Comparison of ENCODE assay signal across 8 cellular contexts in the genomic region with DNA sequence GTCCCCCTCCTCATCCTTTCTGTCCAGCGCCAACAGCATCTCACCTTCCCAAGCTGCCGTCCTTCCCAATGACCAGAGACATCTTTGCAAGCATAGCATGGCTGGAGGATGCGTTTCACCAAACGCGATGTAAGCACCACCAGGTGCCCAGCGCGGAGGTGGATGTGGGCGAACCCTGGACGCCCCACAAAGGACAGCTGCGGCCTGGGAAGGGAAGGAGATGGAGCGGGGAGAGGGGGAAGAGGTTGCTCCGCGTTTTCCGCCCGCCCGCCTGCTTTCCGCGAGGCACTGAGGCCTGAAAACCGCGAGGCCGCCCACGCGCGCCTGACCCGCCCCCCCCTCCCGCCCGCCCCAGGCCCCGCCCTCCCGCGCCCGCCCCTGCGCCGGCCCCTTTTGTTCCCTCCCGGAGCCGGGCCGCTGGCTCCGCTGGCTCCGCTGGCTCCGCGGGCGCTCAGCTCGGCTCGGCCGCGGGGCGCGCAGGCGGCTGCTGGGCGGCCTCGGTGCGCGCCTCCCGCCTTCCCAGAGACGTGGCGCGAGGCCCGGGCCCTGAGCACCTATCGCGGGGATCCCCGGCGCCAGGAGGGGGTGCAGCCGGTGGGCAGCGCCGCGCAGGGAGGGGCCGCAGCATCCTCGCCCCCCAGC. TPM values are rescaled to one million over a fixed set of nuclear protein-coding genes. Genes with fewer than 3 reads are reported as not detected.
A peak's percentile ranks its signal among the peaks of the same experiment; 100 is the strongest.
DNase-seq lines count a peak whose midpoint lies in the region; ATAC-seq and TF ChIP-seq lines count a peak whose summit lies in the region.

Gene CLIP2, plus strand, starts transcription at position 390 of the 642 bp plus-strand sequence. CDS start 28,140 bp downstream, outside the sequence.

- H3K9me2 ChIP-seq in OCI-LY7 (ENCODE audit: insufficient read depth, low read length): no peaks in the 10 kb centered on the region

- H3K36me3 Mint-ChIP-seq in activated T-cell treated with anti-CD3 and anti-CD28 coated beads, Interleukin-2, amount 50 U/mL, for 24 hours (ENCODE audit: low read depth): no peaks in the 10 kb centered on the region

- TF ChIP-seq CTCF in OCI-LY7 (conservative IDR thresholded peaks at IDR 0.05; ENCODE audit: low read length): no peak

- H3K9me3 ChIP-seq in OCI-LY7 (ENCODE audit: low read length) (no peaks in the 10 kb centered on the region), esophagus (ENCODE audit: control insufficient read depth in 2 of 2, insufficient read depth in 1 of 2, low read depth in 1 of 2, low read length in 1 of 2) (no peaks in the 10 kb centered on the region), mucosa of rectum (ENCODE audit: control insufficient read depth in 2 of 2, low read length in 2 of 2) (no peaks in the 10 kb centered on the region)

- no peaks in the 10 kb centered on the region for H4K20me1 ChIP-seq in OCI-LY7 (ENCODE audit: insufficient read depth, low read length)

- H3K27ac ChIP-seq in OCI-LY7 (ENCODE audit: low read depth, low read length, poor library complexity, severe bottlenecking) (no peak within 1 kb of the TSS), esophagus (ENCODE audit: low read depth in 2 of 2, low read length in 1 of 2) (peak within 1 kb of the TSS; percentile 40 to 65), mucosa of rectum (ENCODE audit: low read depth in 2 of 2, low read length in 2 of 2) (peak within 1 kb of the TSS; percentile 90 to 92)

- H3K27me3 ChIP-seq in esophagus (ENCODE audit: control insufficient read depth in 1 of 2, insufficient read depth in 2 of 2, low read length in 2 of 2): no peaks in the 10 kb centered on the region
- no peaks in the 10 kb centered on the region for H3K27me3 ChIP-seq in mucosa of rectum (ENCODE audit: control insufficient read depth in 2 of 2, insufficient read depth in 2 of 2, low read length in 2 of 2)

- peak; percentile 60 for DNase-seq in SIG-M5 treated with dmso at 0.1 percent for 504 hours (lab: John Stamatoyannopoulos, UW; ENCODE audit: unreplicated experiment)
- DNase-seq in SIG-M5 (lab: John Stamatoyannopoulos, UW): no peak
- DNase-seq in OCI-LY7 (ENCODE audit: low spot score): peak; percentile 83
- peak; percentile 90 for DNase-seq in activated T-cell treated with anti-CD3 and anti-CD28 coated beads, Interleukin-2, amount 50 U/mL, for 24 hours
- peak; percentile 54 to 64 for DNase-seq in stimulated activated CD8-positive, alpha-beta memory T cell treated with anti-CD3 and anti-CD28 coated beads, Interleukin-4, amount 100 ng/mL, for 1 hour (ENCODE audit: low read depth in 2 of 2, low spot score in 1 of 2)

- H3K4me1 ChIP-seq in OCI-LY7 (ENCODE audit: insufficient read depth, low read length, poor library complexity, severe bottlenecking) (peaks cover 38% of the 10 kb centered on the region), esophagus (ENCODE audit: control insufficient read depth in 2 of 2, insufficient read depth in 2 of 2, low read length in 1 of 2) (peaks cover 0 to 15% of the 10 kb centered on the region in 2 donors), mucosa of rectum (ENCODE audit: control insufficient read depth in 2 of 2, insufficient read depth in 2 of 2, low read length in 2 of 2) (peaks cover 65 to 78% of the 10 kb centered on the region in 2 donors)

- peak; percentile 52 for ATAC-seq in HG03521 (IDR thresholded peaks at IDR 0.05; ENCODE audit: unreplicated experiment)

- CTCF ChIA-PET in OCI-LY7 (lab: Charles Lee; ENCODE audit: unreplicated experiment): no interaction called here

- peak within 1 kb of the TSS; percentile 71 for H3K27ac Mint-ChIP-seq in activated T-cell treated with anti-CD3 and anti-CD28 coated beads, Interleukin-2, amount 50 U/mL, for 24 hours

- 1% methylated on average over 47 to 66 of the region's 67 CpGs for WGBS in esophagus, 2 donors

- H3K27me3 Mint-ChIP-seq in activated T-cell treated with anti-CD3 and anti-CD28 coated beads, Interleukin-2, amount 50 U/mL, for 24 hours: peaks cover 27% of the 10 kb centered on the region

- H3K9me3 Mint-ChIP-seq in activated T-cell treated with anti-CD3 and anti-CD28 coated beads, Interleukin-2, amount 50 U/mL, for 24 hours: no peaks in the 10 kb centered on the region

- H3K79me2 ChIP-seq in OCI-LY7 (ENCODE audit: insufficient read depth, low read depth, low read length): no peaks in the 10 kb centered on the region

- no TSS peak for BruUV-seq in OCI-LY7 (replicated peaks; lab: Mats Ljungman, UMichigan)

- peak within 1 kb of the TSS; percentile 73 for H3K4me3 Mint-ChIP-seq in activated T-cell treated with anti-CD3 and anti-CD28 coated beads, Interleukin-2, amount 50 U/mL, for 24 hours

- peak within 1 kb of the TSS; percentile 83 to 94 for H3K9ac ChIP-seq in mucosa of rectum (ENCODE audit: low read depth in 1 of 2, low read length in 2 of 2)

- peak within 1 kb of the TSS; percentile 94 for H2AFZ ChIP-seq in OCI-LY7 (ENCODE audit: low read length)

- peak within 1 kb of the TSS; percentile 74 for H3K4me3 ChIP-seq in OCI-LY7 (ENCODE audit: low read depth, low read length, poor library complexity, severe bottlenecking)
- H3K4me3 ChIP-seq in esophagus (ENCODE audit: low read depth in 1 of 2, low read length in 2 of 2): peak within 1 kb of the TSS; percentile 70
- peak within 1 kb of the TSS; percentile 83 to 84 for H3K4me3 ChIP-seq in mucosa of rectum (ENCODE audit: low read length in 2 of 2)

- intact Hi-C loops in OCI-LY7 (cut with micrococcal nuclease; ENCODE audit: unreplicated experiment): loop anchor here (1.0 kb wide), 1 partner anchor 19 kb away; no protein-coding TSS in a partner anchor

- peaks cover 12% of the 10 kb centered on the region for H3K4me1 Mint-ChIP-seq in activated T-cell treated with anti-CD3 and anti-CD28 coated beads, Interleukin-2, amount 50 U/mL, for 24 hours (ENCODE audit: low read depth)

- H3K36me3 ChIP-seq in OCI-LY7 (ENCODE audit: insufficient read depth, low read length): no peaks in the 10 kb centered on the region
- H3K36me3 ChIP-seq in esophagus (ENCODE audit: control insufficient read depth in 2 of 2, insufficient read depth in 2 of 2, low read length in 1 of 2): no peaks in the 10 kb centered on the region
- H3K36me3 ChIP-seq in mucosa of rectum (ENCODE audit: control insufficient read depth in 2 of 2, insufficient read depth in 2 of 2, low read length in 2 of 2): no peaks in the 10 kb centered on the region

- POLR2A ChIA-PET in OCI-LY7 (lab: Charles Lee): interaction anchor here (0.6 to 1.7 kb wide), 3 partner anchors 18 to 116 kb away, joined by 3 to 8 read pairs (median 5); no protein-coding TSS in a partner anchor

- H3K4me2 ChIP-seq in OCI-LY7 (ENCODE audit: low read length): peak within 1 kb of the TSS; percentile 95

RNA-seq across cellular contexts. Expression of gene CLIP2, which starts in this region (rescaled TPM):
- 3.6 and 4.2 TPM in 2 replicates for total RNA-seq in OCI-LY7 (2014; rRNA removed; shearing (Covaris generic))
- total RNA-seq in OCI-LY7 (2022): 6.3 and 7.2 TPM in 2 replicates
- 1 to 10 TPM; 5.5 to 6.3 TPM for polyA plus RNA-seq in esophagus
